Comparison of ENCODE assay signal across 1 cellular context in the genomic region with DNA sequence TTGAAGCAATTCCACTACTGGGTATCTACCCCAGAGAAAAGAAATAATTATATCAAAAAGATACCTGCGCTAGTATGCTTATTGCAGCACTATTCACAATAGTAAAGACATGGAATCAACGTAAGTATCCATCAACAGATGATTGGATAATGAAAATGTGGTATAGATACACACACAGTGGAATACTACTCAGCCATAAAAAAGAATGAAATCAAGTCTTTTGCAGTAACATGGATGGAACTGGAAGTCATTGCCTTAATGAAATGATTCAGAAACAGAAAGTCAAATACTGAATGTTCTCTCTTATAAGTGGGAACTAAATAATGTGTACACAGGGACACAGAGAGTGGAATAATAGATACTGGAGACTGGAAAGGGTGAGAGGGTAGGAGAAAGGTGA.
TF ChIP-seq lines count a peak whose summit lies in the region.

No MANE protein-coding gene starts in this region.

TF ChIP-seq in K562, 482 proteins besides CTCF, POLR2A, EP300 and RAD21:
- TF ChIP-seq, protein P1, sequence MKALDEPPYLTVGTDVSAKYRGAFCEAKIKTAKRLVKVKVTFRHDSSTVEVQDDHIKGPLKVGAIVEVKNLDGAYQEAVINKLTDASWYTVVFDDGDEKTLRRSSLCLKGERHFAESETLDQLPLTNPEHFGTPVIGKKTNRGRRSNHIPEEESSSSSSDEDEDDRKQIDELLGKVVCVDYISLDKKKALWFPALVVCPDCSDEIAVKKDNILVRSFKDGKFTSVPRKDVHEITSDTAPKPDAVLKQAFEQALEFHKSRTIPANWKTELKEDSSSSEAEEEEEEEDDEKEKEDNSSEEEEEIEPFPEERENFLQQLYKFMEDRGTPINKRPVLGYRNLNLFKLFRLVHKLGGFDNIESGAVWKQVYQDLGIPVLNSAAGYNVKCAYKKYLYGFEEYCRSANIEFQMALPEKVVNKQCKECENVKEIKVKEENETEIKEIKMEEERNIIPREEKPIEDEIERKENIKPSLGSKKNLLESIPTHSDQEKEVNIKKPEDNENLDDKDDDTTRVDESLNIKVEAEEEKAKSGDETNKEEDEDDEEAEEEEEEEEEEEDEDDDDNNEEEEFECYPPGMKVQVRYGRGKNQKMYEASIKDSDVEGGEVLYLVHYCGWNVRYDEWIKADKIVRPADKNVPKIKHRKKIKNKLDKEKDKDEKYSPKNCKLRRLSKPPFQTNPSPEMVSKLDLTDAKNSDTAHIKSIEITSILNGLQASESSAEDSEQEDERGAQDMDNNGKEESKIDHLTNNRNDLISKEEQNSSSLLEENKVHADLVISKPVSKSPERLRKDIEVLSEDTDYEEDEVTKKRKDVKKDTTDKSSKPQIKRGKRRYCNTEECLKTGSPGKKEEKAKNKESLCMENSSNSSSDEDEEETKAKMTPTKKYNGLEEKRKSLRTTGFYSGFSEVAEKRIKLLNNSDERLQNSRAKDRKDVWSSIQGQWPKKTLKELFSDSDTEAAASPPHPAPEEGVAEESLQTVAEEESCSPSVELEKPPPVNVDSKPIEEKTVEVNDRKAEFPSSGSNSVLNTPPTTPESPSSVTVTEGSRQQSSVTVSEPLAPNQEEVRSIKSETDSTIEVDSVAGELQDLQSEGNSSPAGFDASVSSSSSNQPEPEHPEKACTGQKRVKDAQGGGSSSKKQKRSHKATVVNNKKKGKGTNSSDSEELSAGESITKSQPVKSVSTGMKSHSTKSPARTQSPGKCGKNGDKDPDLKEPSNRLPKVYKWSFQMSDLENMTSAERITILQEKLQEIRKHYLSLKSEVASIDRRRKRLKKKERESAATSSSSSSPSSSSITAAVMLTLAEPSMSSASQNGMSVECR (CRISPR knock-in tag; IDR thresholded peaks at IDR 0.05) = no peak
- TF ChIP-seq ZNF146 (CRISPR knock-in tag; IDR thresholded peaks at IDR 0.05; ENCODE audit: unreplicated experiment) = peak; percentile 84
TF ChIP-seq in K562: peak in this region for 1.
